Comparison of ENCODE assay signal across 8 cellular contexts in the genomic region with DNA sequence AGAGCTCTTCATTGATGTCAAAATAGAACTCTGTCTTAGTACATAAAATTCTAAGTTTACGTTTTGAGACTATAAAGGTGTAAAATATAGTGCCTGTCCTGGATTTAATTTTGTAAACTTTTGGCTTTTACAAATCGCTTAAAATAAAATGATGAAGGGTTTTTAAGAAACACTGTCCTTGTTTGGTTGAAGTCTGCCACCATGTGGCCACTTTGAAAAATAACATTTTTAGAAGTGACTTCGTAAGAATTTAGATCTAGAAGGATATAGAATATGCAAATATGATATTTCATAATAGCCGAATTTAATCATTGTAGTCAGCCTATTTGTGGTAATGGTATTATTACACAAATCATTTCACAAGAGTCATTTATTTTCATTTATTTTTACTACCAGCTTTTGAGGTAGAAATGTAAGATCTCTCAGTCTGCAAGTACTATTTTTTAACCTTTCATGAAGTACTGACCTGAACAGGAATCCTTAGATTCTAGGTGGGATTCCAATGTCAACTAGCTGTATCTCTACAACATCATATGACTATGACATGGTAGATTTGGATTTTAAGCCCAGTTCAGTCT. TPM values are rescaled to one million over a fixed set of nuclear protein-coding genes. Genes with fewer than 3 reads are reported as not detected.
DNase-seq lines count a peak whose midpoint lies in the region; ATAC-seq, FAIRE-seq and TF ChIP-seq lines count a peak whose summit lies in the region.

No MANE protein-coding gene starts in this region.

- in situ Hi-C loops in GM12878 (cut with MboI), result loop anchor here (25.0 kb wide), 1 partner anchor 946 kb away; no protein-coding TSS in a partner anchor

- no peak overlapping the region for H3K4me3 ChIP-seq in left ventricle myocardium inferior
- H3K4me3 ChIP-seq in right cardiac atrium (ENCODE audit: low read length), result no peak overlapping the region
- no peak overlapping the region for H3K4me3 ChIP-seq in GM12878
- no peak overlapping the region for H3K4me3 ChIP-seq in right lobe of liver
- no peak overlapping the region for H3K4me3 ChIP-seq in WERI-Rb-1 (ENCODE audit: low read depth, low read length)

- H4K20me1 ChIP-seq in GM12878 (ENCODE audit: control insufficient read depth, insufficient read depth), result no peaks in the 10 kb centered on the region

- no peaks in the 10 kb centered on the region for H3K79me2 ChIP-seq in GM12878 (ENCODE audit: control insufficient read depth, insufficient read depth, low read length)

- DNase-seq in left ventricle myocardium inferior (no peak), right cardiac atrium (no peak), HT-29 (ENCODE audit: low spot score) (peak; percentile 52), GM12878 (ENCODE audit: low read depth, low spot score) (no peak), right lobe of liver (no peak), GOT3 (lab: John Stamatoyannopoulos, UW) (no peak), WERI-Rb-1 (no peak)

- intact Hi-C loops in left ventricle myocardium inferior (cut with micrococcal nuclease), result loop anchor here (10.0 kb wide), 1 partner anchor 949 kb away; no protein-coding TSS in a partner anchor
- intact Hi-C loops in right cardiac atrium (cut with DNase I), result loop anchor here in 1 of 4 donors (10.0 kb wide), 1 partner anchor 949 kb away; no protein-coding TSS in a partner anchor
- intact Hi-C loops in GM12878 (cut with micrococcal nuclease; ENCODE audit: unreplicated experiment), result loop anchor here (1.0 to 5.0 kb wide), 2 partner anchors 566 to 949 kb away; no protein-coding TSS in a partner anchor
- intact Hi-C loops in right lobe of liver (cut with DNase I), result no loop called here

- no peaks in the 10 kb centered on the region for H3K9me3 ChIP-seq in left ventricle myocardium inferior (replicated peaks)
- H3K9me3 ChIP-seq in right cardiac atrium (ENCODE audit: control insufficient read depth, low read length), result no peaks in the 10 kb centered on the region
- no peaks in the 10 kb centered on the region for H3K9me3 ChIP-seq in GM12878 (replicated peaks; ENCODE audit: control insufficient read depth, insufficient read depth, low read length)
- peaks cover 0 to 4% (median 0%) of the 10 kb centered on the region in 4 donors for H3K9me3 ChIP-seq in right lobe of liver
- H3K9me3 ChIP-seq in WERI-Rb-1 (ENCODE audit: severe bottlenecking), result no peaks in the 10 kb centered on the region

- CTCF ChIA-PET in GM12878 (lab: Yijun Ruan, JAX), result interaction anchor here (0.8 to 4.0 kb wide), 19 partner anchors 8 to 1511 kb away, joined by 3 to 45 read pairs (median 3); no protein-coding TSS in a partner anchor

- H3K4me1 ChIP-seq in left ventricle myocardium inferior (no peaks in the 10 kb centered on the region), right cardiac atrium (ENCODE audit: control insufficient read depth, insufficient read depth, low read length) (no peaks in the 10 kb centered on the region), GM12878 (ENCODE audit: control insufficient read depth, insufficient read depth, low read length) (no peaks in the 10 kb centered on the region), right lobe of liver (no peaks in the 10 kb centered on the region)

- H3K9ac ChIP-seq in GM12878 (ENCODE audit: control insufficient read depth, insufficient read depth, low read length), result no peak overlapping the region

- no peaks in the 10 kb centered on the region for H3K27me3 ChIP-seq in left ventricle myocardium inferior (ENCODE audit: low read depth)
- H3K27me3 ChIP-seq in right cardiac atrium (ENCODE audit: control insufficient read depth, insufficient read depth), result no peaks in the 10 kb centered on the region
- H3K27me3 ChIP-seq in GM12878 (replicated peaks in 1 of 2; ENCODE audit: control insufficient read depth in 2 of 2, insufficient read depth in 2 of 2, low read length in 1 of 2), result no peaks in the 10 kb centered on the region
- H3K27me3 ChIP-seq in right lobe of liver, result no peaks in the 10 kb centered on the region
- H3K27me3 ChIP-seq in WERI-Rb-1 (ENCODE audit: insufficient read depth, low read depth, severe bottlenecking), result no peaks in the 10 kb centered on the region

- WGBS in right cardiac atrium, result 2% methylated on average over 4 of the region's 4 CpGs
- WGBS in GM12878 (ENCODE audit: insufficient coverage, insufficient replicate concordance, low lambda C conversion rate, missing lambda C conversion rate), result 0% methylated on average over 4 of the region's 4 CpGs
- 1% methylated on average over 4 of the region's 4 CpGs for WGBS in right lobe of liver (ENCODE audit: insufficient coverage, low coverage, low lambda C conversion rate, missing lambda C conversion rate)

- POLR2A ChIA-PET in GM12878 (lab: Charles Lee), result no interaction called here

- H3K27ac ChIP-seq in left ventricle myocardium inferior (replicated peaks), result no peak overlapping the region
- H3K27ac ChIP-seq in right cardiac atrium (ENCODE audit: low read length), result no peak overlapping the region
- no peak overlapping the region for H3K27ac ChIP-seq in GM12878 (ENCODE audit: control insufficient read depth, insufficient read depth)
- H3K27ac ChIP-seq in right lobe of liver, result no peak overlapping the region
- no peak overlapping the region for H3K27ac ChIP-seq in WERI-Rb-1

- ATAC-seq in right cardiac atrium, result no peak
- peak; percentile 49; the same call in 1 of the 3 replicates for ATAC-seq in GM12878
- peak in 3 of 4 donors; percentile 46 to 58 (median 51) for ATAC-seq in right lobe of liver
- no peak for ATAC-seq in HG02763 (IDR thresholded peaks at IDR 0.05; ENCODE audit: unreplicated experiment)

- SMC1A ChIA-PET in GM12878 (lab: Charles Lee; ENCODE audit: uncharacterized antibody, unreplicated experiment), result interaction anchor here (0.9 to 2.7 kb wide), 4 partner anchors 10 to 950 kb away, joined by 3 to 11 read pairs (median 3); no protein-coding TSS in a partner anchor

- BruUV-seq in GM12878 (replicated peaks; lab: Mats Ljungman, UMichigan), result no TSS peak

- no peak overlapping the region for H2AFZ ChIP-seq in GM12878 (ENCODE audit: control insufficient read depth, low read depth, low read length)

- RAD21 ChIA-PET in GM12878 (lab: Charles Lee; ENCODE audit: unreplicated experiment), result interaction anchor here (1.0 to 4.2 kb wide), 4 partner anchors 12 to 1511 kb away, joined by 3 to 27 read pairs (median 4); no protein-coding TSS in a partner anchor

- TF ChIP-seq POLR2A in GM12878 (IDR thresholded peaks at IDR 0.05; ENCODE audit: low read depth, low read length) (no peak), right lobe of liver (IDR thresholded peaks at IDR 0.05) (no peak)

- TF ChIP-seq EP300 in GM12878 (IDR thresholded peaks at IDR 0.05; ENCODE audit: borderline replicate concordance in 1 of 2, control insufficient read depth in 1 of 2, low read depth in 2 of 2, low read length in 2 of 2), result no peak

- H3K36me3 ChIP-seq in left ventricle myocardium inferior (no peaks in the 10 kb centered on the region), GM12878 (ENCODE audit: control insufficient read depth in 2 of 2, insufficient read depth in 2 of 2, low read length in 1 of 2) (no peaks in the 10 kb centered on the region), right lobe of liver (no peaks in the 10 kb centered on the region), WERI-Rb-1 (no peaks in the 10 kb centered on the region)

- peak; percentile 13 for FAIRE-seq in GM12878 (lab: Jason Lieb, UNC)

- TF ChIP-seq CTCF in left ventricle myocardium inferior (IDR thresholded peaks at IDR 0.05; ENCODE audit: borderline replicate concordance) (peak; percentile 64), GM12878 (IDR thresholded peaks at IDR 0.05 in 2 of 3, conservative IDR thresholded peaks at IDR 0.05 in 1 of 3; ENCODE audit: control insufficient read depth in 2 of 3, extremely low read depth in 1 of 3, insufficient read depth in 1 of 3, low read depth in 3 of 3, low read length in 3 of 3) (peak; percentile 30 to 44 (median 34); a peak in 4 of 6 replicates), right lobe of liver (IDR thresholded peaks at IDR 0.05) (peak; percentile 55 to 69 (median 64)), WERI-Rb-1 (IDR thresholded peaks at IDR 0.05; ENCODE audit: low read depth, low read length) (no peak)

- peak; percentile 69 for TF ChIP-seq RAD21 in GM12878 (IDR thresholded peaks at IDR 0.05; ENCODE audit: insufficient read depth, low read depth, low read length)

- H3K4me2 ChIP-seq in GM12878 (ENCODE audit: control insufficient read depth, insufficient read depth), result no peak overlapping the region

TF ChIP-seq in GM12878, 131 proteins besides CTCF, POLR2A, EP300 and RAD21:
- TF ChIP-seq CEBPB (IDR thresholded peaks at IDR 0.05; ENCODE audit: borderline replicate concordance in 1 of 2, low read depth in 2 of 2, low read length in 2 of 2), result no peak
- TF ChIP-seq SMC3 (IDR thresholded peaks at IDR 0.05; ENCODE audit: borderline replicate concordance, low read length), result peak; percentile 43; the same call in 1 of the 2 replicates

RNA-seq across cellular contexts. Expression of a gene that starts 31.0 kb away (rescaled TPM):
- total RNA-seq in left ventricle myocardium inferior (6.7 TPM), right cardiac atrium (10 to 100 TPM; 13.0 to 18.7 (median 13.6) TPM), GM12878 (2014; rRNA removed) (not detected in 2 replicates), GM12878 (2014; rRNA removed; fragmentation: Illumina TruSeq; extraction: Trizol) (not detected in 2 replicates), GM12878 (2021) (0.03 TPM in 1 of 2 replicates, not detected in the other), right lobe of liver (1 to 10 TPM; 2.8 to 4.6 (median 3.6) TPM)
- polyA plus RNA-seq in right cardiac atrium (2.8 TPM), GM12878 (2011; rRNA removed) (not detected in 2 replicates), GM12878 (2014; fragmentation: Illumina TruSeq; extraction: Trizol) (not detected in 2 replicates), GM12878 (2014; fragmentation: Nextera tagmentation; extraction: Ambion mirVana) (not detected), GM12878 (2014; rRNA removed) (not detected in 2 replicates), GM12878 (2016; fragmentation: Nextera tagmentation; extraction: Ambion mirVana) (not detected)
- total RNA-seq in HT-29 (2014; rRNA removed; shearing (Covaris generic)), result not detected in 2 replicates
- total RNA-seq in GM12878 (2013; cell fraction: nucleolus; rRNA removed), result not detected in 2 replicates
- not detected for polyA plus RNA-seq in GM12878 (2011; ENCODE audit: low read depth)
- polyA plus RNA-seq in GM12878 (2011; cell fraction: cytosol; rRNA removed), result not detected in 2 replicates
- under 0.01 TPM in 1 of 2 replicates, not detected in the other for polyA plus RNA-seq in GM12878 (2011; cell fraction: nucleus; rRNA removed)
- 0.01 TPM in 1 of 2 replicates, not detected in the other for polyA plus RNA-seq in GM12878 (2012)
- polyA minus RNA-seq in GM12878 (2011; rRNA and poly(A)+ RNA removed), result under 0.01 TPM in 1 of 2 replicates, not detected in the other
- polyA minus RNA-seq in GM12878 (2011; cell fraction: cytosol; rRNA and poly(A)+ RNA removed), result not detected in 2 replicates
- polyA minus RNA-seq in GM12878 (2011; cell fraction: nucleus; rRNA and poly(A)+ RNA removed), result not detected in 2 replicates

Comparison
In these comparisons a context has a peak if more than half of its experiments do, and no peak if none do; other contexts are left out.
1. ATAC-seq: peak in GM12878 (single experiment) and right lobe of liver (3 of 4); none in right cardiac atrium (0 of 2) and HG02763 (single experiment).
2. intact Hi-C loops: an anchor here in left ventricle myocardium inferior (10.0 kb wide) and GM12878 (1.0 to 5.0 kb wide); none called in right lobe of liver.